In the genomic region with DNA sequence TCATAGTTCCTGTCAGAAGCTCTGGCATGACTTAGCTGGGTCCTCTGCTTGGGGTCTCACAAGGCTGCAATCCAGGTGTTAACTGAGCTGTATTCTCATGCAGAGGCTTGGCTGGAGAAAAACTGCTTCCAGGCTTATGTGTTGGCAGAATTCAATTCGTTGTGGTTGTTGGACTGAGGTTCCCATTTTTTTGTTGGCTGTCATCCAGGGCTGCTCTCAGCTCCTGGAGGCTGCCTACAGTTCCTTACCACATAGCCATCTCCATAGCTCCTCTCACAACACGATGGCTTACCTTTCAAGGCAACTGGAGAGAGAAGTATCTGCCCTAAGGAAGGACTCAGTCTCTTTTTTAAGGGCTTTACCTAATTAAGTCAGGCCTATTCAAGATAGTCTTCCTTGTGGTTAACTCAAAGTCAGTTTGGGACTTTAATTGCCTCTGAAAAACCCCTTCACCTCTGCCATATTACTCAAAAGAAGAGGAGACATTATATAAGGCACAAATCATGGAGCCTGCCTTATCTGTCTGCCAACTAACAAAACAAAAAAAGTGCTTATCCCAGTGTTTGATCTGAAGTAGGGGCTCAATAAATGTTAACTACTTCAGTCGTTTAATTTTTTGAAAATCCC, we compare ENCODE assay signal across 19 cellular contexts.
DNase-seq lines count a peak whose midpoint lies in the region; ATAC-seq and TF ChIP-seq lines count a peak whose summit lies in the region.
"Had no signal": no experiment of that assay in that cellular context is flagged by ENCODE, and none has a peak within 500 bp of the region (broad histone marks: within the 10 kb centered on the region; RNA-seq: fewer than 3 reads in every experiment).

No MANE protein-coding gene starts in this region.

- H3K27ac ChIP-seq in neutrophil: peak overlapping the region; percentile 54
- H3K27ac ChIP-seq: A549, colonic mucosa, SJCRH30, upper lobe of left lung had no signal

- no peak for TF ChIP-seq RAD21 in Ishikawa (IDR thresholded peaks at IDR 0.05; ENCODE audit: low read depth)

- no peak for TF ChIP-seq POLR2A in erythroblast (IDR thresholded peaks at IDR 0.05; ENCODE audit: low read length)

- H3K4me3 ChIP-seq in neutrophil (ENCODE audit: low read depth in 1 of 2, low read length in 1 of 2): no peak overlapping the region
- H3K4me3 ChIP-seq: A549, colonic mucosa, HAP-1, SJCRH30, spleen, upper lobe of left lung had no signal

- DNase-seq in activated CD4-positive, CD25-positive, alpha-beta regulatory T cell (lab: John Stamatoyannopoulos, UW): no peak
- DNase-seq in activated naive CD8-positive, alpha-beta T cell treated with anti-CD3 and anti-CD28 coated beads, Interleukin-2, amount 50 U/mL, for 24 hours: no peak
- DNase-seq in erythroblast (lab: John Stamatoyannopoulos, UW): no peak
- DNase-seq in NCI-H1092 treated with DMSO at 0.1 percent for 48 hours (lab: John Stamatoyannopoulos, UW): no peak
- DNase-seq: activated CD4-positive, alpha-beta T cell treated with anti-CD3 and anti-CD28 coated beads for 1 hour; activated naive CD4-positive, alpha-beta T cell treated with Interleukin-2 at 50 U/mL for 16 hours; colonic mucosa; DMS153; NCI-H1436 treated with DMSO at 0.1 percent for 48 hours; NCI-H82; spleen had no signal

- no peaks in the 10 kb centered on the region for H3K27me3 ChIP-seq in neutrophil
- H3K27me3 ChIP-seq: colonic mucosa, SJCRH30, spleen, upper lobe of left lung had no signal

- peak; percentile 42 to 66 for ATAC-seq in activated CD4-positive, CD25-positive, alpha-beta regulatory T cell treated with anti-CD3 and anti-CD28 coated beads, Interleukin-2, amount 50 U/mL, for 24 hours
- ATAC-seq in activated naive CD8-positive, alpha-beta T cell treated with anti-CD3 and anti-CD28 coated beads, Interleukin-2, amount 50 U/mL, for 24 hours: peak; percentile 63
- no peak for ATAC-seq in GM21360 (IDR thresholded peaks at IDR 0.05; ENCODE audit: unreplicated experiment)
- ATAC-seq: A549 had no signal

- H3K4me3 Mint-ChIP-seq in activated naive CD8-positive, alpha-beta T cell treated with anti-CD3 and anti-CD28 coated beads, Interleukin-2, amount 50 U/mL, for 24 hours: no peak overlapping the region

- peaks cover 0 to 55% of the 10 kb centered on the region in 2 experiments for H3K4me1 ChIP-seq in neutrophil (ENCODE audit: control insufficient read depth in 1 of 2, insufficient read depth in 1 of 2, low read depth in 1 of 2, low read length in 1 of 2)
- H3K4me1 ChIP-seq: A549, colonic mucosa, HAP-1 had no signal

- H3K9me3 ChIP-seq in neutrophil: no peaks in the 10 kb centered on the region
- H3K9me3 ChIP-seq: A549, colonic mucosa, HAP-1, SJCRH30 had no signal

- H3K27me3 Mint-ChIP-seq in activated naive CD8-positive, alpha-beta T cell treated with anti-CD3 and anti-CD28 coated beads, Interleukin-2, amount 50 U/mL, for 24 hours: no peaks in the 10 kb centered on the region

- peaks cover 32% of the 10 kb centered on the region for H3K36me3 Mint-ChIP-seq in activated naive CD8-positive, alpha-beta T cell treated with anti-CD3 and anti-CD28 coated beads, Interleukin-2, amount 50 U/mL, for 24 hours (ENCODE audit: low read depth)

- H3K36me3 ChIP-seq in neutrophil: peaks cover 10% of the 10 kb centered on the region
- H3K36me3 ChIP-seq: colonic mucosa, HAP-1, SJCRH30 had no signal

- TF ChIP-seq CTCF in neutrophil (IDR thresholded peaks at IDR 0.05): no peak

- no peak for TF ChIP-seq EP300 in Ishikawa (IDR thresholded peaks at IDR 0.05; ENCODE audit: borderline replicate concordance)

- no peaks in the 10 kb centered on the region for H3K9me3 Mint-ChIP-seq in activated naive CD8-positive, alpha-beta T cell treated with anti-CD3 and anti-CD28 coated beads, Interleukin-2, amount 50 U/mL, for 24 hours

- H3K27ac Mint-ChIP-seq in activated naive CD8-positive, alpha-beta T cell treated with anti-CD3 and anti-CD28 coated beads, Interleukin-2, amount 50 U/mL, for 24 hours: peak overlapping the region; percentile 86

- H3K4me1 Mint-ChIP-seq in activated naive CD8-positive, alpha-beta T cell treated with anti-CD3 and anti-CD28 coated beads, Interleukin-2, amount 50 U/mL, for 24 hours: peaks cover 86% of the 10 kb centered on the region

TF ChIP-seq in Ishikawa, 13 proteins besides CTCF, POLR2A, EP300 and RAD21:
- 0 out of 2 replicates have a peak, but pooled peaks have one; percentile 22 for TF ChIP-seq NFIC (IDR thresholded peaks at IDR 0.05)
- TF ChIP-seq, protein P1, sequence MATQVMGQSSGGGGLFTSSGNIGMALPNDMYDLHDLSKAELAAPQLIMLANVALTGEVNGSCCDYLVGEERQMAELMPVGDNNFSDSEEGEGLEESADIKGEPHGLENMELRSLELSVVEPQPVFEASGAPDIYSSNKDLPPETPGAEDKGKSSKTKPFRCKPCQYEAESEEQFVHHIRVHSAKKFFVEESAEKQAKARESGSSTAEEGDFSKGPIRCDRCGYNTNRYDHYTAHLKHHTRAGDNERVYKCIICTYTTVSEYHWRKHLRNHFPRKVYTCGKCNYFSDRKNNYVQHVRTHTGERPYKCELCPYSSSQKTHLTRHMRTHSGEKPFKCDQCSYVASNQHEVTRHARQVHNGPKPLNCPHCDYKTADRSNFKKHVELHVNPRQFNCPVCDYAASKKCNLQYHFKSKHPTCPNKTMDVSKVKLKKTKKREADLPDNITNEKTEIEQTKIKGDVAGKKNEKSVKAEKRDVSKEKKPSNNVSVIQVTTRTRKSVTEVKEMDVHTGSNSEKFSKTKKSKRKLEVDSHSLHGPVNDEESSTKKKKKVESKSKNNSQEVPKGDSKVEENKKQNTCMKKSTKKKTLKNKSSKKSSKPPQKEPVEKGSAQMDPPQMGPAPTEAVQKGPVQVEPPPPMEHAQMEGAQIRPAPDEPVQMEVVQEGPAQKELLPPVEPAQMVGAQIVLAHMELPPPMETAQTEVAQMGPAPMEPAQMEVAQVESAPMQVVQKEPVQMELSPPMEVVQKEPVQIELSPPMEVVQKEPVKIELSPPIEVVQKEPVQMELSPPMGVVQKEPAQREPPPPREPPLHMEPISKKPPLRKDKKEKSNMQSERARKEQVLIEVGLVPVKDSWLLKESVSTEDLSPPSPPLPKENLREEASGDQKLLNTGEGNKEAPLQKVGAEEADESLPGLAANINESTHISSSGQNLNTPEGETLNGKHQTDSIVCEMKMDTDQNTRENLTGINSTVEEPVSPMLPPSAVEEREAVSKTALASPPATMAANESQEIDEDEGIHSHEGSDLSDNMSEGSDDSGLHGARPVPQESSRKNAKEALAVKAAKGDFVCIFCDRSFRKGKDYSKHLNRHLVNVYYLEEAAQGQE (IDR thresholded peaks at IDR 0.05; ENCODE audit: low read depth): no peak
